In genomic region chr16:74463888-74464287, GRCh38 we compare ENCODE assay signal across 25 cellular contexts. TPM values are rescaled to one million over a fixed set of nuclear protein-coding genes. Genes with fewer than 3 reads are reported as not detected.
DNase-seq lines count a peak whose midpoint lies in the region; ATAC-seq and TF ChIP-seq lines count a peak whose summit lies in the region.
"Had no signal": no experiment of that assay in that cellular context is flagged by ENCODE, and none has a peak within 500 bp of the region (broad histone marks: within the 10 kb centered on the region; RNA-seq: fewer than 3 reads in every experiment).

No MANE protein-coding gene starts in this region.

- CTCF ChIA-PET in MCF 10A (lab: Yijun Ruan, JAX), result interaction anchor here (2.5 kb wide), 1 partner anchor 14 kb away, joined by 7 read pairs; no protein-coding TSS in a partner anchor
- CTCF ChIA-PET in mammary epithelial cell (lab: Charles Lee; ENCODE audit: low non-redundant PET), result no interaction called here

- no TSS peak for BruUV-seq in MCF 10A (replicated peaks; lab: Mats Ljungman, UMichigan)
- no TSS peak for BruUV-seq in mammary epithelial cell (replicated peaks; lab: Mats Ljungman, UMichigan)

- peak overlapping the region; percentile 82 for H3K27ac Mint-ChIP-seq in MCF 10A (ENCODE audit: low read depth, unreplicated experiment)
- H3K27ac Mint-ChIP-seq: activated CD8-positive, alpha-beta memory T cell treated with anti-CD3 and anti-CD28 coated beads, Interleukin-2, amount 10 ng/mL, durations not matched to agents 7 days and 5 days had no signal

- no peak for TF ChIP-seq CTCF in MCF 10A (IDR thresholded peaks at IDR 0.05; ENCODE audit: unreplicated experiment)
- no peak for TF ChIP-seq CTCF in mammary epithelial cell (conservative IDR thresholded peaks at IDR 0.05 in 1 of 2, IDR thresholded peaks at IDR 0.05 in 1 of 2; ENCODE audit: extremely low read depth in 1 of 2, insufficient read depth in 1 of 2, low read depth in 1 of 2, low read length in 2 of 2)
- no peak for TF ChIP-seq CTCF in RWPE2 (IDR thresholded peaks at IDR 0.05; ENCODE audit: poor library complexity, severe bottlenecking)
- TF ChIP-seq CTCF in hepatocyte (IDR thresholded peaks at IDR 0.05; ENCODE audit: poor library complexity), result no peak

- H3K79me2 ChIP-seq in mammary epithelial cell (ENCODE audit: insufficient read depth, low read length) (no peaks in the 10 kb centered on the region), hepatocyte (no peaks in the 10 kb centered on the region)

- no peak overlapping the region for H2AFZ ChIP-seq in mammary epithelial cell (ENCODE audit: low read depth, low read length)
- no peak overlapping the region for H2AFZ ChIP-seq in hepatocyte

- dilution Hi-C loops in mammary epithelial cell (cut with HindIII; ENCODE audit: low sequenced_read_pairs), result no loop called here

- H3K9me3 Mint-ChIP-seq in MCF 10A (ENCODE audit: unreplicated experiment), result no peaks in the 10 kb centered on the region
- H3K9me3 Mint-ChIP-seq: CD4-positive, CD25-positive, alpha-beta regulatory T cell; stimulated activated naive CD8-positive, alpha-beta T cell treated with anti-CD3 and anti-CD28 coated beads, Interleukin-15, Interleukin-2, amounts not matched to agents 100 ng/mL and 50 ng/mL, for 24 hours had no signal

- H3K4me3 ChIP-seq in mammary epithelial cell (replicated peaks in 1 of 3; ENCODE audit: insufficient read depth in 1 of 3, low read depth in 2 of 3, low read length in 3 of 3), result no peak overlapping the region
- no peak overlapping the region for H3K4me3 ChIP-seq in RWPE2 (ENCODE audit: severe bottlenecking)
- H3K4me3 ChIP-seq in hepatocyte, result no peak overlapping the region
- H3K4me3 ChIP-seq: right atrium auricular region, SJCRH30, upper lobe of right lung had no signal

- H4K20me1 ChIP-seq in mammary epithelial cell (ENCODE audit: insufficient read depth, low read length) (no peaks in the 10 kb centered on the region), hepatocyte (ENCODE audit: insufficient read depth, poor library complexity, severe bottlenecking) (no peaks in the 10 kb centered on the region)

- H3K9me2 ChIP-seq in hepatocyte (replicated peaks; ENCODE audit: insufficient read depth), result no peaks in the 10 kb centered on the region

- no peak overlapping the region for H3K4me3 Mint-ChIP-seq in MCF 10A (ENCODE audit: unreplicated experiment)
- H3K4me3 Mint-ChIP-seq: activated CD8-positive, alpha-beta memory T cell treated with anti-CD3 and anti-CD28 coated beads, Interleukin-2, amount 10 ng/mL, durations not matched to agents 7 days and 5 days; CD4-positive, CD25-positive, alpha-beta regulatory T cell; stimulated activated naive CD8-positive, alpha-beta T cell treated with anti-CD3 and anti-CD28 coated beads, Interleukin-15, Interleukin-2, amounts not matched to agents 100 ng/mL and 50 ng/mL, for 24 hours had no signal

- peaks cover 77% of the 10 kb centered on the region for H3K36me3 Mint-ChIP-seq in MCF 10A (ENCODE audit: insufficient read depth, unreplicated experiment)

- 100% methylated on average over 2 of the region's 2 CpGs for WGBS in mammary epithelial cell (ENCODE audit: low coverage, missing lambda C conversion rate)
- 95% methylated on average over 2 of the region's 2 CpGs for WGBS in hepatocyte (ENCODE audit: low lambda C conversion rate, missing lambda C conversion rate)

- peaks cover 16% of the 10 kb centered on the region for H3K4me1 Mint-ChIP-seq in MCF 10A (ENCODE audit: insufficient read depth, unreplicated experiment)

- POLR2A ChIA-PET in MCF 10A (lab: Yijun Ruan, JAX), result interaction anchor here (1.2 to 3.0 kb wide), 4 partner anchors 12 to 143 kb away, joined by 4 to 12 read pairs (median 8); partner anchors contain the start of gene GLG1

- H3K9me3 ChIP-seq in mammary epithelial cell (replicated peaks; ENCODE audit: insufficient read depth, low read length) (no peaks in the 10 kb centered on the region), RWPE2 (ENCODE audit: severe bottlenecking) (no peaks in the 10 kb centered on the region), hepatocyte (ENCODE audit: low read depth) (no peaks in the 10 kb centered on the region)
- H3K9me3 ChIP-seq: neutrophil, right atrium auricular region, SJCRH30, upper lobe of right lung had no signal

- no peaks in the 10 kb centered on the region for H3K27me3 Mint-ChIP-seq in MCF 10A (ENCODE audit: insufficient read depth, unreplicated experiment)
- H3K27me3 Mint-ChIP-seq: activated CD8-positive, alpha-beta memory T cell treated with anti-CD3 and anti-CD28 coated beads, Interleukin-2, amount 10 ng/mL, durations not matched to agents 7 days and 5 days; CD4-positive, CD25-positive, alpha-beta regulatory T cell; stimulated activated naive CD8-positive, alpha-beta T cell treated with anti-CD3 and anti-CD28 coated beads, Interleukin-15, Interleukin-2, amounts not matched to agents 100 ng/mL and 50 ng/mL, for 24 hours had no signal

- H3K9ac ChIP-seq in mammary epithelial cell (ENCODE audit: insufficient read depth, low read length), result no peak overlapping the region

- intact Hi-C loops in MCF 10A (cut with micrococcal nuclease), result no loop called here
- intact Hi-C loops in mammary epithelial cell (cut with micrococcal nuclease), result loop anchor here (2.0 to 5.0 kb wide), 2 partner anchors 143 to 158 kb away; partner anchors contain the start of gene GLG1

- DNase-seq in MCF 10A (ENCODE audit: unreplicated experiment) (no peak), mammary epithelial cell (no peak), RWPE2 (ENCODE audit: low spot score) (no peak), AG20443 (ENCODE audit: low spot score) (no peak), NOMO-1 treated with dmso at 0.1 percent for 144 hours (lab: John Stamatoyannopoulos, UW; ENCODE audit: unreplicated experiment) (no peak), hepatocyte (ENCODE audit: low spot score) (no peak)
- DNase-seq: ACHN; activated CD8-positive, alpha-beta memory T cell treated with anti-CD3 and anti-CD28 coated beads, Interleukin-2, amount 10 ng/mL, durations not matched to agents 7 days and 5 days; aorta; CD4-positive, CD25-positive, alpha-beta regulatory T cell; DND-41; MM.1S; NCI-H2029; NCI-H446 treated with DMSO at 0.1 percent for 48 hours; SJCRH30; stimulated activated CD4-positive, alpha-beta T cell treated with anti-CD3 and anti-CD28 coated beads, Interleukin-15, amount 100 ng/mL, for 24 hours; upper lobe of right lung had no signal

- H3K4me2 ChIP-seq in mammary epithelial cell (ENCODE audit: insufficient read depth, low read depth, low read length) (no peak overlapping the region), hepatocyte (no peak overlapping the region)

- H3K27ac ChIP-seq in mammary epithelial cell (ENCODE audit: insufficient read depth, low read depth, low read length) (no peak overlapping the region), RWPE2 (ENCODE audit: poor library complexity, severe bottlenecking) (peak overlapping the region; percentile 74), hepatocyte (no peak overlapping the region)
- H3K27ac ChIP-seq: neutrophil, right atrium auricular region, SJCRH30, upper lobe of right lung had no signal

- no peaks in the 10 kb centered on the region for H3K27me3 ChIP-seq in mammary epithelial cell (ENCODE audit: insufficient read depth, low read length)
- H3K27me3 ChIP-seq in RWPE2 (ENCODE audit: insufficient read depth, poor library complexity, severe bottlenecking), result no peaks in the 10 kb centered on the region
- no peaks in the 10 kb centered on the region for H3K27me3 ChIP-seq in hepatocyte
- H3K27me3 ChIP-seq: neutrophil, right atrium auricular region, SJCRH30, upper lobe of right lung had no signal

- in situ Hi-C loops in mammary epithelial cell (cut with MboI; ENCODE audit: low sequenced_read_pairs in 2 of 2), result no loop called here

- peak; percentile 60 for ATAC-seq in HG02852 (IDR thresholded peaks at IDR 0.05; ENCODE audit: unreplicated experiment)
- ATAC-seq in RWPE2 (ENCODE audit: low read depth), result no peak
- no peak for ATAC-seq in HG02973 (IDR thresholded peaks at IDR 0.05; ENCODE audit: unreplicated experiment)
- ATAC-seq: activated CD4-positive, CD25-positive, alpha-beta regulatory T cell treated with anti-CD3 and anti-CD28 coated beads, Interleukin-2, amount 50 U/mL, for 24 hours; activated CD8-positive, alpha-beta memory T cell treated with anti-CD3 and anti-CD28 coated beads, Interleukin-2, amount 10 ng/mL, durations not matched to agents 7 days and 5 days; upper lobe of right lung had no signal

- H3K36me3 ChIP-seq in mammary epithelial cell (ENCODE audit: insufficient read depth, low read length) (peaks cover 14% of the 10 kb centered on the region), RWPE2 (ENCODE audit: low read depth) (peaks cover 79% of the 10 kb centered on the region), hepatocyte (replicated peaks; ENCODE audit: insufficient read depth, low read depth) (no peaks in the 10 kb centered on the region)
- H3K36me3 ChIP-seq: SJCRH30 had no signal

- H3K4me1 ChIP-seq in mammary epithelial cell (ENCODE audit: insufficient read depth, low read length), result peaks cover 22% of the 10 kb centered on the region
- H3K4me1 ChIP-seq in RWPE2 (ENCODE audit: insufficient read depth, poor library complexity, severe bottlenecking), result peaks cover 17% of the 10 kb centered on the region
- no peaks in the 10 kb centered on the region for H3K4me1 ChIP-seq in hepatocyte (ENCODE audit: insufficient read depth)
- H3K4me1 ChIP-seq: right atrium auricular region, SJCRH30, upper lobe of right lung had no signal

RNA-seq across cellular contexts. Expression of gene CLEC18B, which starts 42.6 kb away (rescaled TPM):
- total RNA-seq in MCF 10A (2022) (0.89 TPM in 1 of 2 replicates, not detected in the other), mammary epithelial cell (1 to 10 TPM in 1 of 2 donors, under 1 TPM in 1; 0.61 to 1.8 TPM), hepatocyte (0.23 and 8.3 TPM in 2 replicates)
- polyA plus RNA-seq in mammary epithelial cell (0.03 TPM), hepatocyte (0.21 and 0.35 TPM in 2 replicates)
- not detected for polyA minus RNA-seq in mammary epithelial cell
- total RNA-seq: fibroblast of villous mesenchyme, mononuclear cell, right atrium auricular region, SJCRH30, upper lobe of right lung had no signal
- polyA plus RNA-seq: CD4-positive, CD25-positive, alpha-beta regulatory T cell had no signal
